Comparison of ENCODE assay signal across 19 cellular contexts in genomic region chr6:11161031-11161966, GRCh38. TPM values are rescaled to one million over a fixed set of nuclear protein-coding genes. Genes with fewer than 3 reads are reported as not detected.
DNase-seq lines count a peak whose midpoint lies in the region; ATAC-seq and TF ChIP-seq lines count a peak whose summit lies in the region.
"Had no signal": no experiment of that assay in that cellular context is flagged by ENCODE, and none has a peak within 500 bp of the region (broad histone marks: within the 10 kb centered on the region; RNA-seq: fewer than 3 reads in every experiment).

No MANE protein-coding gene starts in this region.

- no peaks in the 10 kb centered on the region for H4K20me1 ChIP-seq in H9 (ENCODE audit: control insufficient read depth, insufficient read depth, insufficient read length)

- no peak overlapping the region for H3K9ac ChIP-seq in neuronal stem cell (ENCODE audit: low read depth, low read length, poor library complexity)
- H3K9ac ChIP-seq in H9 (ENCODE audit: extremely low read depth, insufficient read length, low read length), result no peak overlapping the region

- no peak overlapping the region for H3K23ac ChIP-seq in neuronal stem cell (ENCODE audit: low read depth, low read length, poor library complexity)
- H3K23ac ChIP-seq in H9 (ENCODE audit: insufficient read length, low read depth, low read length), result no peak overlapping the region

- no peak overlapping the region for H3T11ph ChIP-seq in H9 (ENCODE audit: low read length)

- H3K27me3 ChIP-seq in neuronal stem cell (ENCODE audit: control insufficient read depth in 3 of 3, insufficient read depth in 3 of 3, low read depth in 1 of 3, low read length in 3 of 3) (no peaks in the 10 kb centered on the region), H9 (ENCODE audit: insufficient read depth, low read length) (no peaks in the 10 kb centered on the region), upper lobe of left lung (no peaks in the 10 kb centered on the region)
- H3K27me3 ChIP-seq: left lung had no signal

- H2BK15ac ChIP-seq in neuronal stem cell (ENCODE audit: low read length), result no peak overlapping the region
- H2BK15ac ChIP-seq in H9 (ENCODE audit: low read depth, low read length), result no peak overlapping the region

- H3K14ac ChIP-seq in neuronal stem cell (ENCODE audit: low read length), result no peak overlapping the region
- no peak overlapping the region for H3K14ac ChIP-seq in H9 (ENCODE audit: insufficient read depth, low read length)

- ATAC-seq in HG02571 (IDR thresholded peaks at IDR 0.05; ENCODE audit: unreplicated experiment) (no peak), upper lobe of left lung (ENCODE audit: low FRiP score in 2 of 2) (no peak)
- ATAC-seq: esophagus mucosa, left lung, psoas muscle had no signal

- no peaks in the 10 kb centered on the region for H3K79me2 ChIP-seq in H9 (ENCODE audit: insufficient read depth, low read length)

- H2BK20ac ChIP-seq in H9 (ENCODE audit: low read depth, low read length, poor library complexity, severe bottlenecking), result no peak overlapping the region

- no peak for TF ChIP-seq EP300 in upper lobe of left lung (IDR thresholded peaks at IDR 0.05)

- H3K9me3 ChIP-seq in neuronal stem cell (replicated peaks in 1 of 2; ENCODE audit: control insufficient read depth in 2 of 2, insufficient read depth in 1 of 2, low read depth in 1 of 2, low read length in 2 of 2), result no peaks in the 10 kb centered on the region
- H3K9me3 ChIP-seq in H9 (ENCODE audit: control insufficient read depth, low read depth, low read length), result no peaks in the 10 kb centered on the region
- H3K9me3 ChIP-seq in upper lobe of left lung, result no peaks in the 10 kb centered on the region
- H3K9me3 ChIP-seq: left lung, psoas muscle, thoracic aorta had no signal

- TF ChIP-seq CTCF in H9 (conservative IDR thresholded peaks at IDR 0.05) (no peak), upper lobe of left lung (IDR thresholded peaks at IDR 0.05) (no peak)

- no peaks in the 10 kb centered on the region for H3K36me3 Mint-ChIP-seq in H9 (ENCODE audit: insufficient read depth in 1 of 3, low read depth in 3 of 3)
- H3K36me3 Mint-ChIP-seq: CD4-positive, CD25-positive, alpha-beta regulatory T cell had no signal

- H3K4ac ChIP-seq in neuronal stem cell (ENCODE audit: low read length) (no peak overlapping the region), H9 (ENCODE audit: low read depth, low read length) (no peak overlapping the region)

- H3K4me2 ChIP-seq in neuronal stem cell (ENCODE audit: insufficient read depth, low read length, poor library complexity, severe bottlenecking) (no peak overlapping the region), H9 (ENCODE audit: insufficient read depth, insufficient read length, low read length) (no peak overlapping the region)

- H2AK5ac ChIP-seq in neuronal stem cell (ENCODE audit: low read depth, low read length), result no peak overlapping the region
- no peak overlapping the region for H2AK5ac ChIP-seq in H9 (ENCODE audit: insufficient read length, low read length)

- WGBS in neuronal stem cell (ENCODE audit: extremely low coverage in 2 of 2, insufficient read length in 2 of 2, insufficient replicate concordance in 1 of 2), 2 donors, result no CpG with 5 or more reads among the region's 9 CpGs
- WGBS in H9 (ENCODE audit: extremely low coverage, insufficient read length, low lambda C conversion rate), result no CpG with 5 or more reads among the region's 9 CpGs
- 93% methylated on average over 9 of the region's 9 CpGs for WGBS in upper lobe of left lung, 2 donors

- H2BK5ac ChIP-seq in neuronal stem cell (ENCODE audit: low read length) (no peak overlapping the region), H9 (ENCODE audit: insufficient read length, low read length) (no peak overlapping the region)

- no peak overlapping the region for H3K56ac ChIP-seq in H9 (ENCODE audit: insufficient read length, low read depth, low read length)

- no peak overlapping the region for H2BK12ac ChIP-seq in neuronal stem cell (ENCODE audit: low read length)
- H2BK12ac ChIP-seq in H9 (ENCODE audit: insufficient read length, low read depth, low read length), result no peak overlapping the region

- H3K4me1 ChIP-seq in neuronal stem cell (ENCODE audit: control insufficient read depth in 2 of 2, insufficient read depth in 1 of 2, low read depth in 1 of 2, low read length in 2 of 2), result peaks cover 5 to 8% of the 10 kb centered on the region in 2 donors
- peaks cover 4% of the 10 kb centered on the region; the same call in 1 of the 2 replicates for H3K4me1 ChIP-seq in H9 (ENCODE audit: insufficient read depth, low read length)
- no peaks in the 10 kb centered on the region for H3K4me1 ChIP-seq in upper lobe of left lung
- H3K4me1 ChIP-seq: left lung, psoas muscle had no signal

- H3K4me1 Mint-ChIP-seq in H9, result peaks cover 16 to 17% of the 10 kb centered on the region in 2 experiments

- H4K8ac ChIP-seq in neuronal stem cell (ENCODE audit: low read depth, low read length) (no peak overlapping the region), H9 (replicated peaks; ENCODE audit: insufficient read length, low read depth, low read length) (no peak overlapping the region)

- no peak overlapping the region for H4K5ac ChIP-seq in H9 (ENCODE audit: insufficient read length, low read depth, low read length)

- H3K18ac ChIP-seq in neuronal stem cell (ENCODE audit: low read length) (peak overlapping the region; percentile 7), H9 (ENCODE audit: insufficient read length, low read depth, low read length) (no peak overlapping the region)

- H3K9me3 Mint-ChIP-seq in H9, result no peaks in the 10 kb centered on the region

- no peak for TF ChIP-seq POLR2A in upper lobe of left lung (IDR thresholded peaks at IDR 0.05)

- H4K91ac ChIP-seq in neuronal stem cell (ENCODE audit: low read depth, low read length, poor library complexity), result no peak overlapping the region
- no peak overlapping the region for H4K91ac ChIP-seq in H9 (ENCODE audit: insufficient read length, low read depth, low read length)

- no peak overlapping the region; a peak in 1 of 7 replicates for H3K27ac Mint-ChIP-seq in H9

- DNase-seq in Daoy (ENCODE audit: low read depth), result peak; percentile 59
- peak; percentile 22 for DNase-seq in NCI-H748 treated with DMSO at 0.1 percent for 48 hours (lab: John Stamatoyannopoulos, UW)
- DNase-seq in epithelial cell of prostate (ENCODE audit: low read depth, low spot score), result no peak
- DNase-seq in neuronal stem cell (ENCODE audit: low spot score), result no peak
- DNase-seq in H9, result no peak
- DNase-seq in HuH-7.5 (ENCODE audit: low spot score), result no peak
- no peak for DNase-seq in upper lobe of left lung
- DNase-seq: activated CD8-positive, alpha-beta memory T cell treated with anti-CD3 and anti-CD28 coated beads, Interleukin-2, amount 50 U/mL, for 4 hours; aorta; CD4-positive, CD25-positive, alpha-beta regulatory T cell; H7; Karpas-422; left lung; NCI-H345; psoas muscle; RPMI8226 had no signal

- no peak overlapping the region for H3K4me3 ChIP-seq in neuronal stem cell (ENCODE audit: low read length in 2 of 2)
- H3K4me3 ChIP-seq in upper lobe of left lung, result no peak overlapping the region
- H3K4me3 ChIP-seq: left lung, psoas muscle, thoracic aorta had no signal

- no peaks in the 10 kb centered on the region for H3K27me3 Mint-ChIP-seq in H9 (ENCODE audit: low read depth)
- H3K27me3 Mint-ChIP-seq: CD4-positive, CD25-positive, alpha-beta regulatory T cell had no signal

- H3K23me2 ChIP-seq in H9 (ENCODE audit: insufficient read length, low read depth, low read length, poor library complexity, severe bottlenecking), result no peaks in the 10 kb centered on the region

- no peak overlapping the region for H2AFZ ChIP-seq in neuronal stem cell (ENCODE audit: low read length)
- no peak overlapping the region for H2AFZ ChIP-seq in H9 (ENCODE audit: low read length)

- H3K4me3 Mint-ChIP-seq in H9, result no peak overlapping the region
- H3K4me3 Mint-ChIP-seq: CD4-positive, CD25-positive, alpha-beta regulatory T cell had no signal

- H3K79me1 ChIP-seq in neuronal stem cell (ENCODE audit: low read depth, low read length) (no peaks in the 10 kb centered on the region), H9 (ENCODE audit: insufficient read depth, low read depth, low read length, poor library complexity, severe bottlenecking) (no peaks in the 10 kb centered on the region)

- H3K36me3 ChIP-seq in neuronal stem cell (replicated peaks in 1 of 2; ENCODE audit: control insufficient read depth in 2 of 2, insufficient read depth in 2 of 2, low read length in 2 of 2) (no peaks in the 10 kb centered on the region), upper lobe of left lung (no peaks in the 10 kb centered on the region)
- H3K36me3 ChIP-seq: left lung, thoracic aorta had no signal

- H2BK120ac ChIP-seq in neuronal stem cell (ENCODE audit: low read depth, low read length) (no peak overlapping the region), H9 (ENCODE audit: low read depth, low read length, poor library complexity, severe bottlenecking) (no peak overlapping the region)

- H3K27ac ChIP-seq in epithelial cell of prostate, result peak overlapping the region; percentile 45
- H3K27ac ChIP-seq in neuronal stem cell (replicated peaks; ENCODE audit: low read length), result peak overlapping the region; percentile 2
- no peak overlapping the region for H3K27ac ChIP-seq in H9 (ENCODE audit: insufficient read length, low read depth, low read length)
- no peak overlapping the region for H3K27ac ChIP-seq in upper lobe of left lung
- H3K27ac ChIP-seq: left lung, psoas muscle, thoracic aorta had no signal

RNA-seq across cellular contexts. Expression of gene ERVFRD-1, which starts 49.8 kb away (rescaled TPM):
- not detected in 2 replicates for total RNA-seq in Daoy (2014; rRNA removed; shearing (Covaris generic))
- polyA plus RNA-seq in neuronal stem cell (2013, experiment 1 of 2), result not detected
- not detected for polyA plus RNA-seq in neuronal stem cell (2013, experiment 2 of 2)
- not detected in 2 replicates for total RNA-seq in H9 (2021)
- total RNA-seq in upper lobe of left lung, result 1 to 10 TPM in 1 of 6 donors, under 1 TPM in 3, not detected in 2; 0.46 to 1.3 (median 0.61) TPM
- total RNA-seq: CD4-positive, CD25-positive, alpha-beta regulatory T cell; esophagus mucosa; H7; thoracic aorta had no signal
- polyA plus RNA-seq: aorta had no signal

Comparison
In these comparisons a context has a peak if more than half of its experiments do, and no peak if none do; other contexts are left out.
1. DNase-seq: peak in Daoy (single experiment) and NCI-H748 treated with DMSO at 0.1 percent for 48 hours (single experiment); none in epithelial cell of prostate (single experiment), neuronal stem cell (single experiment), H9 (single experiment), HuH-7.5 (single experiment) and upper lobe of left lung (0 of 2).
2. H3K27ac ChIP-seq: peak in epithelial cell of prostate (single experiment) and neuronal stem cell (single experiment); none in H9 (single experiment) and upper lobe of left lung (0 of 4).